In genomic region chr6:45663181-45664180, GRCh38 we compare ENCODE assay signal across 9 cellular contexts.
A peak's percentile ranks its signal among the peaks of the same experiment; 100 is the strongest.
DNase-seq lines count a peak whose midpoint lies in the region; TF ChIP-seq lines count a peak whose summit lies in the region.
"Had no signal": no experiment of that assay in that cellular context is flagged by ENCODE, and none has a peak within 500 bp of the region (broad histone marks: within the 10 kb centered on the region; RNA-seq: fewer than 3 reads in every experiment).

No MANE protein-coding gene starts in this region.

- no peaks in the 10 kb centered on the region for H3K27me3 ChIP-seq in MM.1S (replicated peaks; ENCODE audit: insufficient read depth, low read length)

- H3K36me3 ChIP-seq in MM.1S (replicated peaks; ENCODE audit: insufficient read depth, low read length) = no peaks in the 10 kb centered on the region

- H2AFZ ChIP-seq in MM.1S (ENCODE audit: low read length) = no peak overlapping the region

- H3K4me2 ChIP-seq in MM.1S (ENCODE audit: low read depth, low read length) = no peak overlapping the region

- H3K79me2 ChIP-seq in MM.1S (ENCODE audit: low read length) = no peaks in the 10 kb centered on the region

- no peaks in the 10 kb centered on the region for H3F3A ChIP-seq in MM.1S (ENCODE audit: insufficient read depth, low read length)

- DNase-seq in DMS53 (lab: John Stamatoyannopoulos, UW) = peak; percentile 47
- no peak for DNase-seq in DMS53 treated with DMSO at 0.1 percent for 48 hours (lab: John Stamatoyannopoulos, UW; ENCODE audit: unreplicated experiment)
- DNase-seq in cardiac fibroblast (ENCODE audit: low read depth in 2 of 2) = peak; percentile 33 to 51
- peak; percentile 10 to 56 for DNase-seq in lung microvascular endothelial cell (ENCODE audit: low read depth in 2 of 2)
- peak; percentile 22 to 32 for DNase-seq in stimulated activated CD8-positive, alpha-beta memory T cell treated with anti-CD3 and anti-CD28 coated beads, Interleukin-15, amount 100 ng/mL, for 48 hours (ENCODE audit: low read depth in 2 of 2)
- DNase-seq in NCI-H2029 (lab: John Stamatoyannopoulos, UW) = no peak
- DNase-seq in COLO668 (lab: John Stamatoyannopoulos, UW; ENCODE audit: unreplicated experiment) = no peak
- no peak for DNase-seq in MM.1S

- H3K4me1 ChIP-seq in MM.1S (ENCODE audit: low read length) = no peaks in the 10 kb centered on the region

- TF ChIP-seq CTCF in cardiac fibroblast (IDR thresholded peaks at IDR 0.05; ENCODE audit: low read depth, low read length) (peak; percentile 18), MM.1S (IDR thresholded peaks at IDR 0.05; ENCODE audit: low read length) (no peak)

- H4K20me1 ChIP-seq in MM.1S (ENCODE audit: insufficient read depth, low read length) = no peaks in the 10 kb centered on the region

- H3K9me2 ChIP-seq in MM.1S (replicated peaks; ENCODE audit: insufficient read depth, low read length) = no peaks in the 10 kb centered on the region

- H3K4me3 ChIP-seq in cardiac fibroblast (replicated peaks in 1 of 2; ENCODE audit: low read depth in 2 of 2, low read length in 2 of 2) (peak overlapping the region in 1 of 2 donors; percentile 17), MM.1S (ENCODE audit: low read length) (no peak overlapping the region)

- no peak overlapping the region for H3K27ac ChIP-seq in MM.1S (ENCODE audit: low read length)
- H3K27ac ChIP-seq: 22Rv1 had no signal

- no peak overlapping the region for H3K9ac ChIP-seq in MM.1S (ENCODE audit: low read length)

- H3K9me3 ChIP-seq in MM.1S (replicated peaks; ENCODE audit: insufficient read depth, low read length) = no peaks in the 10 kb centered on the region

Comparison
In these comparisons a context has a peak if more than half of its experiments do, and no peak if none do; other contexts are left out.
1. DNase-seq: peak in DMS53 (single experiment), cardiac fibroblast (2 of 2), lung microvascular endothelial cell (2 of 2) and stimulated activated CD8-positive, alpha-beta memory T cell treated with anti-CD3 and anti-CD28 coated beads, Interleukin-15, amount 100 ng/mL, for 48 hours (2 of 2); none in DMS53 treated with DMSO at 0.1 percent for 48 hours (single experiment), NCI-H2029 (single experiment), COLO668 (single experiment) and MM.1S (single experiment).